9 cellular contexts compared by ENCODE assay signal in genomic region chr5:20572560-20572959, GRCh38.
DNase-seq lines count a peak whose midpoint lies in the region; ATAC-seq, FAIRE-seq and TF ChIP-seq lines count a peak whose summit lies in the region.
"Had no signal": no experiment of that assay in that cellular context is flagged by ENCODE, and none has a peak within 500 bp of the region (broad histone marks: within the 10 kb centered on the region; RNA-seq: fewer than 3 reads in every experiment).

No MANE protein-coding gene starts in this region.

- H4K20me1 ChIP-seq in Karpas-422 (ENCODE audit: insufficient read depth, low read depth, low read length) = no peaks in the 10 kb centered on the region

- H3K9me2 ChIP-seq in Karpas-422 (replicated peaks; ENCODE audit: insufficient read depth, low read length) = no peaks in the 10 kb centered on the region

- H3K4me1 ChIP-seq in right lobe of liver = no peaks in the 10 kb centered on the region
- H3K4me1 ChIP-seq in Karpas-422 (ENCODE audit: low read length) = no peaks in the 10 kb centered on the region

- no peak overlapping the region for H2AFZ ChIP-seq in Karpas-422 (ENCODE audit: low read length)

- peak; percentile 64 for FAIRE-seq in RCC 7860 (lab: Jason Lieb, UNC)

- H3K4me3 ChIP-seq in epithelial cell of proximal tubule (ENCODE audit: low read depth, low read length) (no peak overlapping the region), right lobe of liver (no peak overlapping the region), Karpas-422 (ENCODE audit: low read length) (no peak overlapping the region)

- intact Hi-C loops in right lobe of liver (cut with DNase I) = no loop called here

- no peaks in the 10 kb centered on the region for H3K79me2 ChIP-seq in Karpas-422 (ENCODE audit: low read length)

- H3K27me3 ChIP-seq in right lobe of liver (no peaks in the 10 kb centered on the region), Karpas-422 (ENCODE audit: low read length) (no peaks in the 10 kb centered on the region)

- H3K9me3 ChIP-seq in right lobe of liver = no peaks in the 10 kb centered on the region
- peaks cover 7% of the 10 kb centered on the region; the same call in 1 of the 2 replicates for H3K9me3 ChIP-seq in Karpas-422 (ENCODE audit: low read length)

- in situ Hi-C loops in ACHN (cut with HindIII; ENCODE audit: low pct_ligation_motif_present, low pct_unique_long_range_greater_than_20kb, low sequenced_read_pairs) = no loop called here

- H3K4me2 ChIP-seq in Karpas-422 (ENCODE audit: low read depth, low read length, poor library complexity, severe bottlenecking) = no peak overlapping the region

- DNase-seq in ACHN (peak; percentile 65), RCC 7860 (ENCODE audit: low spot score) (peak; percentile 56), epithelial cell of proximal tubule (ENCODE audit: low read depth) (peak; percentile 29), right lobe of liver (no peak), Karpas-422 (no peak)
- DNase-seq: T1000 had no signal

- peak; percentile 59 for ATAC-seq in HG03025 (IDR thresholded peaks at IDR 0.05; ENCODE audit: low FRiP score, unreplicated experiment)
- no peak for ATAC-seq in right lobe of liver
- ATAC-seq in HG02571 (IDR thresholded peaks at IDR 0.05; ENCODE audit: unreplicated experiment) = no peak
- no peak for ATAC-seq in GM18502 (IDR thresholded peaks at IDR 0.05; ENCODE audit: poor library complexity, unreplicated experiment)

- no peak overlapping the region for H3K27ac ChIP-seq in right lobe of liver
- no peak overlapping the region for H3K27ac ChIP-seq in Karpas-422 (ENCODE audit: low read length)

- H3K9ac ChIP-seq in Karpas-422 (ENCODE audit: low read length) = no peak overlapping the region

- H3K36me3 ChIP-seq in right lobe of liver = no peaks in the 10 kb centered on the region
- H3K36me3 ChIP-seq in Karpas-422 (ENCODE audit: insufficient read depth, low read length) = no peaks in the 10 kb centered on the region

- no peak for TF ChIP-seq POLR2A in right lobe of liver (IDR thresholded peaks at IDR 0.05)

- TF ChIP-seq CTCF in epithelial cell of proximal tubule (conservative IDR thresholded peaks at IDR 0.05; ENCODE audit: low read depth, low read length) (no peak), right lobe of liver (IDR thresholded peaks at IDR 0.05) (no peak)

Comparison
In these comparisons a context has a peak if more than half of its experiments do, and no peak if none do; other contexts are left out.
1. DNase-seq: peak in ACHN (single experiment), RCC 7860 (single experiment) and epithelial cell of proximal tubule (single experiment); none in right lobe of liver (0 of 3) and Karpas-422 (single experiment).